Comparison of ENCODE assay signal across 16 cellular contexts in genomic region chr12:85224339-85224738, GRCh38. TPM values are rescaled to one million over a fixed set of nuclear protein-coding genes. Genes with fewer than 3 reads are reported as not detected.
"Had no signal": no experiment of that assay in that cellular context is flagged by ENCODE, and none has a peak within 500 bp of the region (broad histone marks: within the 10 kb centered on the region; RNA-seq: fewer than 3 reads in every experiment).

No MANE protein-coding gene starts in this region.

RNA-seq across cellular contexts. Expression of gene ALX1, which starts 55.7 kb away (rescaled TPM):
- total RNA-seq: activated naive CD4-positive, alpha-beta T cell treated with anti-CD3 and anti-CD28 coated beads for 36 hours; activated naive CD4-positive, alpha-beta T cell treated with anti-CD3 and anti-CD28 coated beads, Interleukin-2, amount 50 U/mL, for 72 hours; activated naive CD8-positive, alpha-beta T cell treated with anti-CD3 and anti-CD28 coated beads for 36 hours; activated naive CD8-positive, alpha-beta T cell treated with anti-CD3 and anti-CD28 coated beads, Interleukin-2, amount 10 ng/mL, durations not matched to agents 7 days and 5 days; activated T-cell treated with anti-CD3 and anti-CD28 coated beads, Interleukin-2, amount 50 U/mL, for 4 hours; activated T-cell treated with anti-CD3 and anti-CD28 coated beads, Interleukin-2, amount 50 U/mL, for 72 hours; activated T-helper 1 cell treated with anti-CD3 and anti-CD28 coated beads, Interleukin-12 subunit alpha, Interleukin-12 subunit beta, Interleukin-2, Interleukin-4 antibody, amounts not matched to agents 30 ng/mL and 10 ng/mL and 1 ng/mL, durations not matched to agents 14 hours and 24 hours and 36 hours; activated T-helper 17 cell treated with anti-CD3 and anti-CD28 coated beads, Interleukin-2, amount 50 U/mL, for 72 hours; activated T-helper 2 cell treated with anti-CD3 and anti-CD28 coated beads, Interferon-gamma antibody, Interleukin-2, Interleukin-4, amounts not matched to agents 10 μg/mL and 5 μg/mL and 100 μg/mL, durations not matched to agents 14 hours and 24 hours and 36 hours; adrenal gland; aorta; ascending aorta; body of pancreas; cardiac septum; cerebellum had no signal
- polyA plus RNA-seq: adipose tissue, adrenal gland had no signal
